In genomic region chr20:54083459-54083858, GRCh38 we compare ENCODE assay signal across 16 cellular contexts. TPM values are rescaled to one million over a fixed set of nuclear protein-coding genes. Genes with fewer than 3 reads are reported as not detected.
A peak's percentile ranks its signal among the peaks of the same experiment; 100 is the strongest.
DNase-seq lines count a peak whose midpoint lies in the region; ATAC-seq lines count a peak whose summit lies in the region.
"Had no signal": no experiment of that assay in that cellular context is flagged by ENCODE, and none has a peak within 500 bp of the region (broad histone marks: within the 10 kb centered on the region; RNA-seq: fewer than 3 reads in every experiment).

No MANE protein-coding gene starts in this region.

- H3K9me3 Mint-ChIP-seq in stimulated activated memory B cell treated with anti-CD40 and anti-IgM and Interleukin-4, amounts not matched to agents 10 μg/mL and 1 μg/mL and 100 μg/mL, for 72 hours, result peaks cover 5% of the 10 kb centered on the region
- H3K9me3 Mint-ChIP-seq in activated CD8-positive, alpha-beta memory T cell treated with anti-CD3 and anti-CD28 coated beads, Interleukin-2, amount 10 ng/mL, durations not matched to agents 7 days and 5 days (ENCODE audit: low read depth), result peaks cover 2% of the 10 kb centered on the region
- H3K9me3 Mint-ChIP-seq: naive thymus-derived CD8-positive, alpha-beta T cell had no signal

- no peaks in the 10 kb centered on the region for H3K27me3 Mint-ChIP-seq in stimulated activated memory B cell treated with anti-CD40 and anti-IgM and Interleukin-4, amounts not matched to agents 10 μg/mL and 1 μg/mL and 100 μg/mL, for 72 hours
- peaks cover 2% of the 10 kb centered on the region for H3K27me3 Mint-ChIP-seq in activated CD8-positive, alpha-beta memory T cell treated with anti-CD3 and anti-CD28 coated beads, Interleukin-2, amount 10 ng/mL, durations not matched to agents 7 days and 5 days
- H3K27me3 Mint-ChIP-seq: naive thymus-derived CD8-positive, alpha-beta T cell had no signal

- H3K27ac Mint-ChIP-seq in stimulated activated memory B cell treated with anti-CD40 and anti-IgM and Interleukin-4, amounts not matched to agents 10 μg/mL and 1 μg/mL and 100 μg/mL, for 72 hours, result peak overlapping the region; percentile 6
- no peak overlapping the region for H3K27ac Mint-ChIP-seq in activated CD8-positive, alpha-beta memory T cell treated with anti-CD3 and anti-CD28 coated beads, Interleukin-2, amount 10 ng/mL, durations not matched to agents 7 days and 5 days
- H3K27ac Mint-ChIP-seq: naive thymus-derived CD8-positive, alpha-beta T cell; progenitor cell of endocrine pancreas had no signal

- H3K4me3 Mint-ChIP-seq in stimulated activated memory B cell treated with anti-CD40 and anti-IgM and Interleukin-4, amounts not matched to agents 10 μg/mL and 1 μg/mL and 100 μg/mL, for 72 hours, result no peak overlapping the region
- H3K4me3 Mint-ChIP-seq in activated CD8-positive, alpha-beta memory T cell treated with anti-CD3 and anti-CD28 coated beads, Interleukin-2, amount 10 ng/mL, durations not matched to agents 7 days and 5 days, result no peak overlapping the region
- H3K4me3 Mint-ChIP-seq: naive thymus-derived CD8-positive, alpha-beta T cell had no signal

- DNase-seq in activated CD8-positive, alpha-beta memory T cell treated with anti-CD3 and anti-CD28 coated beads, Interleukin-2, amount 10 ng/mL, durations not matched to agents 7 days and 5 days, result no peak
- DNase-seq in nucleus accumbens (lab: John Stamatoyannopoulos, UW), result no peak
- DNase-seq: amniotic stem cell; DMS79 treated with DMSO at 0.1 percent for 48 hours; gastrocnemius medialis; lower lobe of right lung; naive thymus-derived CD8-positive, alpha-beta T cell; NCI-H146; NCI-H446 treated with DMSO at 0.1 percent for 48 hours; SK-N-SH had no signal

- H3K36me3 Mint-ChIP-seq in stimulated activated memory B cell treated with anti-CD40 and anti-IgM and Interleukin-4, amounts not matched to agents 10 μg/mL and 1 μg/mL and 100 μg/mL, for 72 hours, result no peaks in the 10 kb centered on the region
- H3K36me3 Mint-ChIP-seq in activated CD8-positive, alpha-beta memory T cell treated with anti-CD3 and anti-CD28 coated beads, Interleukin-2, amount 10 ng/mL, durations not matched to agents 7 days and 5 days, result peaks cover 5% of the 10 kb centered on the region
- H3K36me3 Mint-ChIP-seq: naive thymus-derived CD8-positive, alpha-beta T cell had no signal

- CTCF ChIA-PET in activated CD8-positive, alpha-beta memory T cell treated with anti-CD3 and anti-CD28 coated beads, Interleukin-2, amount 10 ng/mL, durations not matched to agents 7 days and 5 days (lab: Charles Lee), result interaction anchor here (1.0 to 2.4 kb wide), 2 partner anchors 20 to 21 kb away, joined by 4 to 6 read pairs; no protein-coding TSS in a partner anchor

- H3K4me1 Mint-ChIP-seq in stimulated activated memory B cell treated with anti-CD40 and anti-IgM and Interleukin-4, amounts not matched to agents 10 μg/mL and 1 μg/mL and 100 μg/mL, for 72 hours, result peaks cover 32% of the 10 kb centered on the region
- peaks cover 21% of the 10 kb centered on the region for H3K4me1 Mint-ChIP-seq in activated CD8-positive, alpha-beta memory T cell treated with anti-CD3 and anti-CD28 coated beads, Interleukin-2, amount 10 ng/mL, durations not matched to agents 7 days and 5 days

- ATAC-seq in GM18870 (IDR thresholded peaks at IDR 0.05; ENCODE audit: unreplicated experiment) (peak; percentile 61), GM21576 (IDR thresholded peaks at IDR 0.05; ENCODE audit: unreplicated experiment) (peak; percentile 60), HG03159 (IDR thresholded peaks at IDR 0.05; ENCODE audit: unreplicated experiment) (peak; percentile 62), HG03108 (IDR thresholded peaks at IDR 0.05; ENCODE audit: unreplicated experiment) (no peak)
- peak; percentile 47 for ATAC-seq in stimulated activated memory B cell treated with anti-CD40 and anti-IgM and Interleukin-4, amounts not matched to agents 10 μg/mL and 1 μg/mL and 100 μg/mL, for 72 hours
- no peak for ATAC-seq in activated CD8-positive, alpha-beta memory T cell treated with anti-CD3 and anti-CD28 coated beads, Interleukin-2, amount 10 ng/mL, durations not matched to agents 7 days and 5 days
- ATAC-seq: gastrocnemius medialis; lower lobe of right lung; naive thymus-derived CD8-positive, alpha-beta T cell had no signal

RNA-seq across cellular contexts. Expression of gene BCAS1, which starts 13.1 kb away (rescaled TPM):
- under 1 TPM in 1 of 2 experiments, not detected in 1; 0.14 TPM for total RNA-seq in activated CD8-positive, alpha-beta memory T cell treated with anti-CD3 and anti-CD28 coated beads, Interleukin-2, amount 10 ng/mL, durations not matched to agents 7 days and 5 days
- total RNA-seq: naive thymus-derived CD8-positive, alpha-beta T cell had no signal

Comparison
In these comparisons a context has a peak if more than half of its experiments do, and no peak if none do; other contexts are left out.
1. ATAC-seq: peak in GM18870 (single experiment), GM21576 (single experiment), HG03159 (single experiment) and stimulated activated memory B cell treated with anti-CD40 and anti-IgM and Interleukin-4, amounts not matched to agents 10 μg/mL and 1 μg/mL and 100 μg/mL, for 72 hours (single experiment); none in activated CD8-positive, alpha-beta memory T cell treated with anti-CD3 and anti-CD28 coated beads, Interleukin-2, amount 10 ng/mL, durations not matched to agents 7 days and 5 days (single experiment) and HG03108 (single experiment).